11 cellular contexts compared by ENCODE assay signal in genomic region chr11:2106583-2107209, GRCh38. TPM values are rescaled to one million over a fixed set of nuclear protein-coding genes. Genes with fewer than 3 reads are reported as not detected.
"Had no signal": no experiment of that assay in that cellular context is flagged by ENCODE, and none has a peak within 500 bp of the region (broad histone marks: within the 10 kb centered on the region; RNA-seq: fewer than 3 reads in every experiment).

No MANE protein-coding gene starts in this region.

- H2AFZ ChIP-seq: GM23248 had no signal

- H3K4me3 ChIP-seq: GM23248, K562 had no signal

- H3K27ac ChIP-seq: GM23248, HL-60 had no signal

- DNase-seq: GM23248, GOT3, H9, HCEC 1CT, HFFc6, Kasumi-1, KG1 had no signal

- FAIRE-seq: H54, K562 had no signal

- H3K9ac ChIP-seq: GM23248 had no signal

RNA-seq across cellular contexts. Expression of gene IGF2, which starts 32.5 kb away (rescaled TPM):
- total RNA-seq: GM23248 had no signal
- polyA plus RNA-seq: K562 had no signal

RNA-seq across cellular contexts. Expression of gene INS, which starts 54.3 kb away (rescaled TPM):
- total RNA-seq: GM23248, H9, HFFc6, HT1080, K562 had no signal
- polyA plus RNA-seq: GM23248, K562 had no signal
